ENCODE assay signal across 8 cellular contexts in the genomic region with DNA sequence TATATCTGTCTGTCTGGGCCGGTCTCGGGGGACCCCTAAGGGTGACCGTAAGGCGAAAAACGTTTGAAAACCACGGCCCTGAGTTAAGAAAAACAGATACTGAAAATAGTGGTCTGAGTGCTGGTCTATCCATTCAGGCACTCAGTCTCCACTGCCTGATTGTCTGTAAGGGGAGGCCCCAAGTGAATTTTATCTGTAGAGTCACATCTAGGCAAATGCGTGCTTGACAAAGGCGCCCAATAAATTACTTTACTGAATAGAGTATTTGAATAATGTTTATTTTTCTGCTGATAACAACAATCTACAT. TPM values are rescaled to one million over a fixed set of nuclear protein-coding genes. Genes with fewer than 3 reads are reported as not detected.
DNase-seq lines count a peak whose midpoint lies in the region; ATAC-seq and TF ChIP-seq lines count a peak whose summit lies in the region.

No MANE protein-coding gene starts in this region.

- peak; percentile 11 for TF ChIP-seq CTCF in glutamatergic neuron (IDR thresholded peaks at IDR 0.05; ENCODE audit: partially characterized antibody, unreplicated experiment)

- H3K9me3 ChIP-seq in skeletal muscle tissue (ENCODE audit: control insufficient read depth in 3 of 3, low read length in 3 of 3), result no peaks in the 10 kb centered on the region

- H3K4me3 ChIP-seq in skeletal muscle tissue (ENCODE audit: low read length in 3 of 3), result peak overlapping the region; percentile 80 to 93 (median 85)

- peak; percentile 23 for ATAC-seq in SK-N-SH treated with all-trans-retinoic acid at 6 μM for 48 hours

- H3K27ac ChIP-seq in skeletal muscle tissue (ENCODE audit: low read depth, low read length), result peak overlapping the region; percentile 90

- H3K9ac ChIP-seq in skeletal muscle tissue (ENCODE audit: low read depth in 1 of 3, low read length in 3 of 3), result peak overlapping the region; percentile 81 to 92 (median 86)

- DNase-seq in T-helper 1 cell (no peak), glutamatergic neuron (no peak), SHP77 (lab: John Stamatoyannopoulos, UW) (no peak), NCI-H1092 (lab: John Stamatoyannopoulos, UW) (no peak)
- no peak for DNase-seq in stimulated activated naive CD4-positive, alpha-beta T cell (lab: John Stamatoyannopoulos, UW)

- H3K4me3 Mint-ChIP-seq in T-helper 1 cell treated with Interleukin-12 subunit alpha and Interleukin-12 subunit beta and Interleukin-4 antibody, amounts not matched to agents 30 μg/mL and 1 μg/mL, for 36 hours, result peak overlapping the region; percentile 99
- peak overlapping the region; percentile 95 for H3K4me3 Mint-ChIP-seq in glutamatergic neuron (ENCODE audit: unreplicated experiment)

- peaks cover 22% of the 10 kb centered on the region for H3K36me3 Mint-ChIP-seq in T-helper 1 cell treated with Interleukin-12 subunit alpha and Interleukin-12 subunit beta and Interleukin-4 antibody, amounts not matched to agents 30 μg/mL and 1 μg/mL, for 36 hours (ENCODE audit: low read depth)
- no peaks in the 10 kb centered on the region for H3K36me3 Mint-ChIP-seq in glutamatergic neuron (ENCODE audit: unreplicated experiment)

- H3K27ac Mint-ChIP-seq in T-helper 1 cell treated with Interleukin-12 subunit alpha and Interleukin-12 subunit beta and Interleukin-4 antibody, amounts not matched to agents 30 μg/mL and 1 μg/mL, for 36 hours, result peak overlapping the region; percentile 98
- H3K27ac Mint-ChIP-seq in glutamatergic neuron (ENCODE audit: unreplicated experiment), result peak overlapping the region; percentile 98

- peaks cover 13 to 26% (median 20%) of the 10 kb centered on the region in 3 donors for H3K4me1 ChIP-seq in skeletal muscle tissue (ENCODE audit: control insufficient read depth in 3 of 3, insufficient read depth in 3 of 3, low read length in 3 of 3)

- peaks cover 2 to 10% (median 5%) of the 10 kb centered on the region in 3 donors for H3K36me3 ChIP-seq in skeletal muscle tissue (ENCODE audit: control insufficient read depth in 3 of 3, insufficient read depth in 3 of 3, low read length in 3 of 3)

- no peaks in the 10 kb centered on the region for H3K9me3 Mint-ChIP-seq in T-helper 1 cell treated with Interleukin-12 subunit alpha and Interleukin-12 subunit beta and Interleukin-4 antibody, amounts not matched to agents 30 μg/mL and 1 μg/mL, for 36 hours
- H3K9me3 Mint-ChIP-seq in glutamatergic neuron (ENCODE audit: unreplicated experiment), result peaks cover 7% of the 10 kb centered on the region

- H3K27me3 Mint-ChIP-seq in T-helper 1 cell treated with Interleukin-12 subunit alpha and Interleukin-12 subunit beta and Interleukin-4 antibody, amounts not matched to agents 30 μg/mL and 1 μg/mL, for 36 hours (ENCODE audit: low read depth), result no peaks in the 10 kb centered on the region
- H3K27me3 Mint-ChIP-seq in glutamatergic neuron (ENCODE audit: unreplicated experiment), result peaks cover 7% of the 10 kb centered on the region

- no peaks in the 10 kb centered on the region for H3K27me3 ChIP-seq in skeletal muscle tissue (ENCODE audit: control insufficient read depth in 3 of 3, insufficient read depth in 3 of 3, low read length in 3 of 3)

- H3K4me1 Mint-ChIP-seq in T-helper 1 cell treated with Interleukin-12 subunit alpha and Interleukin-12 subunit beta and Interleukin-4 antibody, amounts not matched to agents 30 μg/mL and 1 μg/mL, for 36 hours (ENCODE audit: low read depth), result peaks cover 31% of the 10 kb centered on the region
- peaks cover 7% of the 10 kb centered on the region for H3K4me1 Mint-ChIP-seq in glutamatergic neuron (ENCODE audit: low read depth, unreplicated experiment)

TF ChIP-seq in SK-N-SH treated with all-trans-retinoic acid at 6 μM for 48 hours, 23 proteins besides CTCF, POLR2A, EP300 and RAD21 (continues in another document):
- no peak for TF ChIP-seq OSR1 (CRISPR knock-in tag; IDR thresholded peaks at IDR 0.05)
- TF ChIP-seq RARB (CRISPR knock-in tag; IDR thresholded peaks at IDR 0.05), result no peak
- TF ChIP-seq, protein P1, sequence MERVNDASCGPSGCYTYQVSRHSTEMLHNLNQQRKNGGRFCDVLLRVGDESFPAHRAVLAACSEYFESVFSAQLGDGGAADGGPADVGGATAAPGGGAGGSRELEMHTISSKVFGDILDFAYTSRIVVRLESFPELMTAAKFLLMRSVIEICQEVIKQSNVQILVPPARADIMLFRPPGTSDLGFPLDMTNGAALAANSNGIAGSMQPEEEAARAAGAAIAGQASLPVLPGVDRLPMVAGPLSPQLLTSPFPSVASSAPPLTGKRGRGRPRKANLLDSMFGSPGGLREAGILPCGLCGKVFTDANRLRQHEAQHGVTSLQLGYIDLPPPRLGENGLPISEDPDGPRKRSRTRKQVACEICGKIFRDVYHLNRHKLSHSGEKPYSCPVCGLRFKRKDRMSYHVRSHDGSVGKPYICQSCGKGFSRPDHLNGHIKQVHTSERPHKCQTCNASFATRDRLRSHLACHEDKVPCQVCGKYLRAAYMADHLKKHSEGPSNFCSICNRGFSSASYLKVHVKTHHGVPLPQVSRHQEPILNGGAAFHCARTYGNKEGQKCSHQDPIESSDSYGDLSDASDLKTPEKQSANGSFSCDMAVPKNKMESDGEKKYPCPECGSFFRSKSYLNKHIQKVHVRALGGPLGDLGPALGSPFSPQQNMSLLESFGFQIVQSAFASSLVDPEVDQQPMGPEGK (CRISPR knock-in tag; IDR thresholded peaks at IDR 0.05; ENCODE audit: borderline replicate concordance), result no peak
- no peak for TF ChIP-seq TOX (CRISPR knock-in tag; IDR thresholded peaks at IDR 0.05; ENCODE audit: borderline replicate concordance)
- no peak for TF ChIP-seq ZC3H10 (CRISPR knock-in tag; IDR thresholded peaks at IDR 0.05)
- no peak for TF ChIP-seq POU6F1 (CRISPR knock-in tag; IDR thresholded peaks at IDR 0.05; ENCODE audit: borderline replicate concordance, low read depth)
- no peak for TF ChIP-seq CSRNP3 (CRISPR knock-in tag; IDR thresholded peaks at IDR 0.05)
- no peak for TF ChIP-seq SNAI2 (CRISPR knock-in tag; IDR thresholded peaks at IDR 0.05)
- TF ChIP-seq CSDC2 (CRISPR knock-in tag; IDR thresholded peaks at IDR 0.05), result no peak
- TF ChIP-seq ZNF8 (CRISPR knock-in tag; IDR thresholded peaks at IDR 0.05), result no peak
- no peak for TF ChIP-seq ARNTL (CRISPR knock-in tag; IDR thresholded peaks at IDR 0.05; ENCODE audit: borderline replicate concordance, low read depth)
- TF ChIP-seq TCF4 (CRISPR knock-in tag; IDR thresholded peaks at IDR 0.05; ENCODE audit: borderline replicate concordance), result no peak
- TF ChIP-seq TSHZ2 (CRISPR knock-in tag; IDR thresholded peaks at IDR 0.05), result no peak

RNA-seq across cellular contexts. Expression of gene HNRNPH2, which starts 0.5 kb away (rescaled TPM):
- total RNA-seq in glutamatergic neuron (ENCODE audit: unreplicated experiment), result 67.7 TPM
- 53.2 TPM for total RNA-seq in skeletal muscle tissue

RNA-seq across cellular contexts. Expression of gene GLA, which starts 0.8 kb away (rescaled TPM):
- total RNA-seq in glutamatergic neuron (ENCODE audit: unreplicated experiment) (29.4 TPM), skeletal muscle tissue (16.2 TPM)

RNA-seq across cellular contexts. Expression of gene RPL36A, which starts 17.7 kb away (rescaled TPM):
- 147 TPM for total RNA-seq in glutamatergic neuron (ENCODE audit: unreplicated experiment)
- 349 TPM for total RNA-seq in skeletal muscle tissue

RNA-seq across cellular contexts. Expression of gene BTK, which starts 22.5 kb away (rescaled TPM):
- total RNA-seq in glutamatergic neuron (ENCODE audit: unreplicated experiment) (1.1 TPM), skeletal muscle tissue (2.1 TPM)

RNA-seq across cellular contexts. Expression of gene TIMM8A, which starts 59.9 kb away (rescaled TPM):
- total RNA-seq in glutamatergic neuron (ENCODE audit: unreplicated experiment) (13.0 TPM), skeletal muscle tissue (3.1 TPM)
